In genomic region chr10:36446873-36447272, GRCh38 we compare ENCODE assay signal across 13 cellular contexts.
DNase-seq lines count a peak whose midpoint lies in the region; ATAC-seq and TF ChIP-seq lines count a peak whose summit lies in the region.
"Had no signal": no experiment of that assay in that cellular context is flagged by ENCODE, and none has a peak within 500 bp of the region (broad histone marks: within the 10 kb centered on the region; RNA-seq: fewer than 3 reads in every experiment).

No MANE protein-coding gene starts in this region.

- peaks cover 9% of the 10 kb centered on the region for H3K4me1 ChIP-seq in mesendoderm (ENCODE audit: control insufficient read depth, low read depth, low read length)
- H3K4me1 ChIP-seq: spleen had no signal

- no peaks in the 10 kb centered on the region for H3K27me3 Mint-ChIP-seq in chondrocyte (ENCODE audit: low read depth)
- H3K27me3 Mint-ChIP-seq: memory B cell had no signal

- no peak overlapping the region for H4K5ac ChIP-seq in mesendoderm (ENCODE audit: low read length)

- peak overlapping the region; percentile 71 for H2BK5ac ChIP-seq in mesendoderm (ENCODE audit: low read length)

- H3K27ac Mint-ChIP-seq in chondrocyte (ENCODE audit: unreplicated experiment), result peak overlapping the region; percentile 27
- H3K27ac Mint-ChIP-seq: memory B cell had no signal

- H3K27ac ChIP-seq in mesendoderm (ENCODE audit: low read depth, low read length), result no peak overlapping the region
- H3K27ac ChIP-seq: spleen, WERI-Rb-1 had no signal

- peaks cover 42% of the 10 kb centered on the region for H3K4me1 Mint-ChIP-seq in chondrocyte (ENCODE audit: low read depth)
- H3K4me1 Mint-ChIP-seq: memory B cell had no signal

- in situ Hi-C loops in KBM-7 (cut with MboI; ENCODE audit: low pct_unique_long_range_greater_than_20kb, low sequenced_read_pairs), result no loop called here

- ATAC-seq in GM18505 (IDR thresholded peaks at IDR 0.05; ENCODE audit: unreplicated experiment), result no peak
- no peak for ATAC-seq in GM21619 (IDR thresholded peaks at IDR 0.05; ENCODE audit: unreplicated experiment)

- H3K27me3 ChIP-seq in mesendoderm (ENCODE audit: insufficient read depth, low read length, poor library complexity), result no peaks in the 10 kb centered on the region
- H3K27me3 ChIP-seq: spleen had no signal

- no peak for TF ChIP-seq POLR2A in GM18505 (IDR thresholded peaks at IDR 0.05; ENCODE audit: borderline replicate concordance, extremely low read depth, insufficient read depth, insufficient read length)

- H3K4me3 Mint-ChIP-seq in chondrocyte (ENCODE audit: unreplicated experiment), result no peak overlapping the region
- H3K4me3 Mint-ChIP-seq: memory B cell had no signal

- no peaks in the 10 kb centered on the region for H3K36me3 ChIP-seq in mesendoderm (ENCODE audit: control insufficient read depth, insufficient read depth, low read length)
- H3K36me3 ChIP-seq: spleen, WERI-Rb-1 had no signal

- DNase-seq in COR-L47 (lab: John Stamatoyannopoulos, UW), result peak; percentile 64
- DNase-seq in NCI-H1694 (lab: John Stamatoyannopoulos, UW), result peak; percentile 25
- no peak for DNase-seq in chondrocyte (ENCODE audit: low spot score)
- DNase-seq in mesendoderm, result no peak
- no peak for DNase-seq in KBM-7
- no peak for DNase-seq in iPS-NIHi7 (ENCODE audit: extremely low spot score)
- DNase-seq: HCEC 1CT, KG1, spleen, WERI-Rb-1 had no signal

- no peak overlapping the region for H3K9ac ChIP-seq in mesendoderm (ENCODE audit: low read length)

- WGBS in mesendoderm (ENCODE audit: extremely low coverage, insufficient coverage, low lambda C conversion rate), result no CpG with 5 or more reads among the region's 11 CpGs

- peak overlapping the region; percentile 72 for H3K56ac ChIP-seq in mesendoderm (ENCODE audit: low read length)

- no peak overlapping the region for H3K23ac ChIP-seq in mesendoderm (ENCODE audit: low read length)

- no peak for TF ChIP-seq CTCF in chondrocyte (IDR thresholded peaks at IDR 0.05)

- H3K79me2 ChIP-seq in mesendoderm (ENCODE audit: control insufficient read depth, insufficient read depth, low read length), result no peaks in the 10 kb centered on the region

- no peaks in the 10 kb centered on the region for H3K36me3 Mint-ChIP-seq in chondrocyte (ENCODE audit: low read depth)
- H3K36me3 Mint-ChIP-seq: memory B cell had no signal

- H4K8ac ChIP-seq in mesendoderm (ENCODE audit: low read depth, low read length), result no peak overlapping the region

- H3K79me1 ChIP-seq in mesendoderm (ENCODE audit: low read length), result no peaks in the 10 kb centered on the region

- H3K4ac ChIP-seq in mesendoderm (ENCODE audit: low read depth, low read length), result no peak overlapping the region

- peak overlapping the region; percentile 99 for H2AK5ac ChIP-seq in mesendoderm (ENCODE audit: low read length)

- H3K4me2 ChIP-seq in mesendoderm (ENCODE audit: low read length), result no peak overlapping the region

- H3K18ac ChIP-seq in mesendoderm (ENCODE audit: low read length), result no peak overlapping the region

- H3K9me3 Mint-ChIP-seq in chondrocyte (ENCODE audit: low read depth), result no peaks in the 10 kb centered on the region
- H3K9me3 Mint-ChIP-seq: memory B cell had no signal

- no peak overlapping the region for H3K4me3 ChIP-seq in mesendoderm (ENCODE audit: low read length)
- H3K4me3 ChIP-seq: spleen had no signal

- no peak overlapping the region for H2BK15ac ChIP-seq in mesendoderm (replicated peaks; ENCODE audit: low read depth)

- no peak overlapping the region for H2BK120ac ChIP-seq in mesendoderm (ENCODE audit: low read depth, low read length)

Comparison
In these comparisons a context has a peak if more than half of its experiments do, and no peak if none do; other contexts are left out.
1. DNase-seq: peak in COR-L47 (single experiment) and NCI-H1694 (single experiment); none in chondrocyte (single experiment), mesendoderm (single experiment), KBM-7 (single experiment) and iPS-NIHi7 (single experiment).